14 cellular contexts compared by ENCODE assay signal in genomic region chr18:9025104-9025838, GRCh38.
DNase-seq lines count a peak whose midpoint lies in the region; ATAC-seq and TF ChIP-seq lines count a peak whose summit lies in the region.
"Had no signal": no experiment of that assay in that cellular context is flagged by ENCODE, and none has a peak within 500 bp of the region (broad histone marks: within the 10 kb centered on the region; RNA-seq: fewer than 3 reads in every experiment).

No MANE protein-coding gene starts in this region.

- no peak overlapping the region for H2BK120ac ChIP-seq in H9 (ENCODE audit: low read depth, low read length, poor library complexity, severe bottlenecking)

- TF ChIP-seq CTCF in astrocyte of the spinal cord (IDR thresholded peaks at IDR 0.05; ENCODE audit: low read depth, low read length) (no peak), H9 (conservative IDR thresholded peaks at IDR 0.05) (no peak)

- no peak overlapping the region for H3K4me2 ChIP-seq in H9 (ENCODE audit: insufficient read depth, insufficient read length, low read length)

- no peak overlapping the region for H2BK20ac ChIP-seq in H9 (ENCODE audit: low read depth, low read length, poor library complexity, severe bottlenecking)

- no peak overlapping the region for H3K56ac ChIP-seq in H9 (ENCODE audit: insufficient read length, low read depth, low read length)

- no peak overlapping the region for H4K5ac ChIP-seq in H9 (ENCODE audit: insufficient read length, low read depth, low read length)

- H3K18ac ChIP-seq in H9 (ENCODE audit: insufficient read length, low read depth, low read length) = no peak overlapping the region

- no peak overlapping the region for H3T11ph ChIP-seq in H9 (ENCODE audit: low read length)

- no peaks in the 10 kb centered on the region for H3K79me2 ChIP-seq in H9 (ENCODE audit: insufficient read depth, low read length)

- no peak overlapping the region for H3K4me3 ChIP-seq in astrocyte of the spinal cord (ENCODE audit: low read depth, low read length)
- H3K4me3 ChIP-seq: pancreas, upper lobe of left lung had no signal

- no peaks in the 10 kb centered on the region for H4K20me1 ChIP-seq in H9 (ENCODE audit: control insufficient read depth, insufficient read depth, insufficient read length)

- WGBS in H9 (ENCODE audit: extremely low coverage, insufficient read length, low lambda C conversion rate) = no CpG with 5 or more reads among the region's 3 CpGs

- no peak overlapping the region for H2BK5ac ChIP-seq in H9 (ENCODE audit: insufficient read length, low read length)

- ATAC-seq in GM19397 (IDR thresholded peaks at IDR 0.05; ENCODE audit: unreplicated experiment) = no peak

- H3K14ac ChIP-seq in H9 (ENCODE audit: insufficient read depth, low read length) = no peak overlapping the region

- no peak overlapping the region for H3K27ac Mint-ChIP-seq in H9

- no peaks in the 10 kb centered on the region for H3K9me3 Mint-ChIP-seq in H9

- H2AFZ ChIP-seq in H9 (ENCODE audit: low read length) = no peak overlapping the region

- no peaks in the 10 kb centered on the region for H3K9me3 ChIP-seq in H9 (ENCODE audit: control insufficient read depth, low read depth, low read length)
- H3K9me3 ChIP-seq: pancreas, upper lobe of left lung had no signal

- no peak overlapping the region for H3K4me3 Mint-ChIP-seq in H9
- H3K4me3 Mint-ChIP-seq: brain had no signal

- no peaks in the 10 kb centered on the region for H3K27me3 ChIP-seq in H9 (ENCODE audit: insufficient read depth, low read length)
- H3K27me3 ChIP-seq: pancreas, upper lobe of left lung had no signal

- H3K9ac ChIP-seq in H9 (ENCODE audit: extremely low read depth, insufficient read length, low read length) = no peak overlapping the region

- no peak overlapping the region for H2BK12ac ChIP-seq in H9 (ENCODE audit: insufficient read length, low read depth, low read length)

- H3K4me1 ChIP-seq in H9 (ENCODE audit: insufficient read depth, low read length) = no peaks in the 10 kb centered on the region
- H3K4me1 ChIP-seq: pancreas, upper lobe of left lung had no signal

- H2BK15ac ChIP-seq in H9 (ENCODE audit: low read depth, low read length) = no peak overlapping the region

- H3K27me3 Mint-ChIP-seq in H9 (ENCODE audit: low read depth) = no peaks in the 10 kb centered on the region
- H3K27me3 Mint-ChIP-seq: brain had no signal

- in situ Hi-C loops in astrocyte of the spinal cord (cut with HindIII; ENCODE audit: low sequenced_read_pairs) = no loop called here

- H3K79me1 ChIP-seq in H9 (ENCODE audit: insufficient read depth, low read depth, low read length, poor library complexity, severe bottlenecking) = no peaks in the 10 kb centered on the region

- H3K27ac ChIP-seq in H9 (ENCODE audit: insufficient read length, low read depth, low read length) = no peak overlapping the region
- H3K27ac ChIP-seq: pancreas, upper lobe of left lung had no signal

- H3K23ac ChIP-seq in H9 (ENCODE audit: insufficient read length, low read depth, low read length) = no peak overlapping the region

- H4K8ac ChIP-seq in H9 (replicated peaks; ENCODE audit: insufficient read length, low read depth, low read length) = no peak overlapping the region

- no peak overlapping the region for H3K4ac ChIP-seq in H9 (ENCODE audit: low read depth, low read length)

- no peaks in the 10 kb centered on the region for H3K23me2 ChIP-seq in H9 (ENCODE audit: insufficient read length, low read depth, low read length, poor library complexity, severe bottlenecking)

- DNase-seq in NCI-H2029 treated with DMSO at 0.1 percent for 48 hours (lab: John Stamatoyannopoulos, UW) (peak; percentile 6), NCI-H2029 (lab: John Stamatoyannopoulos, UW) (no peak), NCI-H446 treated with DMSO at 0.1 percent for 48 hours (lab: John Stamatoyannopoulos, UW) (peak; percentile 73), astrocyte of the spinal cord (ENCODE audit: low read depth, low spot score) (peak; percentile 45), retina (peak; percentile 68), H9 (no peak)
- no peak for DNase-seq in stimulated activated CD4-positive, alpha-beta T cell treated with anti-CD3 and anti-CD28 coated beads, Interleukin-4, amount 100 ng/mL, for 24 hours
- DNase-seq: 8988T; DMS153; pancreas; stimulated activated CD8-positive, alpha-beta memory T cell treated with anti-CD3 and anti-CD28 coated beads, Interleukin-4, amount 100 ng/mL, for 48 hours; upper lobe of left lung had no signal

- peaks cover 8 to 9% of the 10 kb centered on the region in 2 experiments for H3K4me1 Mint-ChIP-seq in H9
- H3K4me1 Mint-ChIP-seq: brain had no signal

- no peaks in the 10 kb centered on the region for H3K36me3 Mint-ChIP-seq in H9 (ENCODE audit: insufficient read depth in 1 of 3, low read depth in 3 of 3)
- H3K36me3 Mint-ChIP-seq: brain had no signal

- no peak overlapping the region for H4K91ac ChIP-seq in H9 (ENCODE audit: insufficient read length, low read depth, low read length)

- no peak overlapping the region for H2AK5ac ChIP-seq in H9 (ENCODE audit: insufficient read length, low read length)

Comparison
In these comparisons a context has a peak if more than half of its experiments do, and no peak if none do; other contexts are left out.
1. DNase-seq: peak in NCI-H2029 treated with DMSO at 0.1 percent for 48 hours (single experiment), NCI-H446 treated with DMSO at 0.1 percent for 48 hours (single experiment), astrocyte of the spinal cord (single experiment) and retina (single experiment); none in NCI-H2029 (single experiment), H9 (single experiment) and stimulated activated CD4-positive, alpha-beta T cell treated with anti-CD3 and anti-CD28 coated beads, Interleukin-4, amount 100 ng/mL, for 24 hours (single experiment).